Comparison of ENCODE assay signal across 8 cellular contexts in the genomic region with DNA sequence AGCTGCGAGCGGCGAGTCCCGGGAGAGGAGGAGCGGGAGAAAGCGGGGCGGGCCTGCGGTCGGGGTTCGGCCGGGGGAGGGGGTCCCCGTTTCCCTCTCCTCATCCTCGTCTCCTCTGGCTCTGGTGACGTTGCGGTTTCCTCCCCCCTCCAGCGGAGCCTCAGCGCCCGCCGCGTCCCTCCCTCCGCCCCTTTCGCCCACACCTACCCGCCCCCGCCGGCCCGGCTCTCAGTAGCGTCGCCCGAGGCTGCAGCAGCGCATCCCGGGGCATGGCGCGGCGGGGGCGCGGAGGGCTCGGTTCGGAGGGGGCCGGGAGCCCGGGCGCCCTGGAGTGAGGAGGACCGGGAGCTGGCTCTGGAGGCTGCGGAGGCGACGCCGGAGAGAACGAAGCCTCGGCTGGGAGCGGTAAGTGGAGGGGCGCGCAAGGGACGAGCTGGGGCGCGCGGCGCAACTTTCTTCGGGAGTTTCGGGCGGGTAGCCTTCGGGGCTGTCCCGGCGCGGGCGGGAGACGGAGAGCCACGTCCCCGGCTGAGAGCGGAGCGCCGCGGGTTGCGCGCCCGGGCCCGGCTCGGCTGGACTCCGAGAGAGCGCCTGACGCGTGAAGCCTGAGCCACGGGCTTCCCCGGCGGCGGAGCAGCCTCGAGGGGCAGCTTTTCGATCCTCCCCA. TPM values are rescaled to one million over a fixed set of nuclear protein-coding genes. Genes with fewer than 3 reads are reported as not detected.
DNase-seq lines count a peak whose midpoint lies in the region; ATAC-seq and TF ChIP-seq lines count a peak whose summit lies in the region.

Gene DSE, plus strand, starts transcription at position 231 of the 667 bp plus-strand sequence. CDS start 28,304 bp downstream, outside the sequence.

- peak within 1 kb of the TSS; percentile 90 for H3K4me2 ChIP-seq in skeletal muscle satellite cell (ENCODE audit: low read length)

- peaks cover 22% of the 10 kb centered on the region for H3K36me3 Mint-ChIP-seq in Calu3 (ENCODE audit: insufficient read depth, unreplicated experiment)

- H3K36me3 ChIP-seq in brain microvascular endothelial cell (replicated peaks) (no peaks in the 10 kb centered on the region), skeletal muscle satellite cell (ENCODE audit: insufficient read depth, low read length) (no peaks in the 10 kb centered on the region)

- ATAC-seq in GM19467 (IDR thresholded peaks at IDR 0.05; ENCODE audit: unreplicated experiment) = peak; percentile 65

- in situ Hi-C loops in brain microvascular endothelial cell (cut with HindIII; ENCODE audit: low pct_ligation_motif_present, low sequenced_read_pairs) = no loop called here

- H3K27ac ChIP-seq in brain microvascular endothelial cell = peak within 1 kb of the TSS; percentile 91

- H3K27ac Mint-ChIP-seq in Calu3 (ENCODE audit: unreplicated experiment) = peak within 1 kb of the TSS; percentile 44

- H3K9me3 ChIP-seq in skeletal muscle satellite cell (replicated peaks; ENCODE audit: low read length) = no peaks in the 10 kb centered on the region

- no TSS peak for BruUV-seq in Calu3 (replicated peaks; lab: Mats Ljungman, UMichigan)

- H3K4me3 ChIP-seq in brain microvascular endothelial cell (ENCODE audit: low read depth, low read length) (peak within 1 kb of the TSS; percentile 93), iPS-11a (ENCODE audit: low read depth, low read length) (peak within 1 kb of the TSS; percentile 74), skeletal muscle satellite cell (ENCODE audit: low read length) (peak within 1 kb of the TSS; percentile 89)

- no peaks in the 10 kb centered on the region for H3K9me3 Mint-ChIP-seq in Calu3 (ENCODE audit: low read depth, unreplicated experiment)

- peak within 1 kb of the TSS; percentile 84 for H3K4me3 Mint-ChIP-seq in Calu3 (ENCODE audit: low read depth, unreplicated experiment)

- peak within 1 kb of the TSS; percentile 88 for H3K9ac ChIP-seq in skeletal muscle satellite cell (ENCODE audit: low read depth, low read length)

- H3K27me3 Mint-ChIP-seq in Calu3 (ENCODE audit: unreplicated experiment) = no peaks in the 10 kb centered on the region

- DNase-seq in Calu3 (peak; percentile 73), HK-2 (ENCODE audit: unreplicated experiment) (peak; percentile 79), T-helper 9 cell (peak; percentile 73), brain microvascular endothelial cell (peak; percentile 72), kidney glomerular epithelial cell (lab: John Stamatoyannopoulos, UW) (no peak)

- H3K4me1 Mint-ChIP-seq in Calu3 (ENCODE audit: low read depth, unreplicated experiment) = peaks cover 16% of the 10 kb centered on the region

- CTCF ChIA-PET in Calu3 (lab: Charles Lee) = interaction anchor here (0.9 to 1.3 kb wide), 3 partner anchors 16 to 76 kb away, joined by 3 to 5 read pairs (median 4); no protein-coding TSS in a partner anchor

- H3K27me3 ChIP-seq in brain microvascular endothelial cell (replicated peaks) (no peaks in the 10 kb centered on the region), skeletal muscle satellite cell (ENCODE audit: control insufficient read depth, insufficient read depth, low read length) (no peaks in the 10 kb centered on the region)

- intact Hi-C loops in Calu3 (cut with micrococcal nuclease; ENCODE audit: unreplicated experiment) = loop anchor here (2.0 kb wide), 1 partner anchor 16 kb away; no protein-coding TSS in a partner anchor

- peaks cover 4% of the 10 kb centered on the region for H3K4me1 ChIP-seq in skeletal muscle satellite cell (ENCODE audit: control insufficient read depth, insufficient read depth, low read length)

- no peak for TF ChIP-seq CTCF in Calu3 (IDR thresholded peaks at IDR 0.05; ENCODE audit: unreplicated experiment)
- no peak for TF ChIP-seq CTCF in brain microvascular endothelial cell (IDR thresholded peaks at IDR 0.05; ENCODE audit: low read depth, low read length, missing control alignments)

RNA-seq across cellular contexts. Expression of gene DSE, which starts in this region (rescaled TPM):
- total RNA-seq in Calu3 (2022) = 28.6 and 43.8 TPM in 2 replicates
- total RNA-seq in skeletal muscle satellite cell (2012; rRNA removed) = 24.7 and 34.0 TPM in 2 replicates
